34 cellular contexts compared by ENCODE assay signal in genomic region chr3:128439226-128439625, GRCh38. TPM values are rescaled to one million over a fixed set of nuclear protein-coding genes. Genes with fewer than 3 reads are reported as not detected.
A peak's percentile ranks its signal among the peaks of the same experiment; 100 is the strongest.
DNase-seq lines count a peak whose midpoint lies in the region; ATAC-seq, FAIRE-seq and TF ChIP-seq lines count a peak whose summit lies in the region.
"Had no signal": no experiment of that assay in that cellular context is flagged by ENCODE, and none has a peak within 500 bp of the region (broad histone marks: within the 10 kb centered on the region; RNA-seq: fewer than 3 reads in every experiment).

No MANE protein-coding gene starts in this region.

- H3K9ac ChIP-seq in adipocyte (ENCODE audit: low read length) (no peak overlapping the region), kidney (ENCODE audit: low read length in 2 of 2) (no peak overlapping the region), neural progenitor cell (no peak overlapping the region)

- no peaks in the 10 kb centered on the region for H3K36me3 ChIP-seq in adipocyte (ENCODE audit: control insufficient read depth, insufficient read depth, low read length, severe bottlenecking)
- no peaks in the 10 kb centered on the region for H3K36me3 ChIP-seq in kidney (ENCODE audit: control insufficient read depth in 1 of 2, insufficient read depth in 2 of 2, low read length in 2 of 2)
- no peaks in the 10 kb centered on the region for H3K36me3 ChIP-seq in neural progenitor cell
- H3K36me3 ChIP-seq: SJSA1, tibial nerve had no signal

- H3K9me3 Mint-ChIP-seq in neural progenitor cell, result no peaks in the 10 kb centered on the region
- H3K9me3 Mint-ChIP-seq: activated naive CD8-positive, alpha-beta T cell treated with anti-CD3 and anti-CD28 coated beads, Interleukin-2, amount 50 U/mL, for 24 hours; CD14-positive monocyte; effector memory CD8-positive, alpha-beta T cell; T-helper 1 cell treated with Interleukin-12 subunit alpha and Interleukin-12 subunit beta and Interleukin-4 antibody, amounts not matched to agents 30 μg/mL and 1 μg/mL, for 36 hours had no signal

- H3K4me1 Mint-ChIP-seq in neural progenitor cell, result no peaks in the 10 kb centered on the region
- H3K4me1 Mint-ChIP-seq: activated naive CD8-positive, alpha-beta T cell treated with anti-CD3 and anti-CD28 coated beads, Interleukin-2, amount 50 U/mL, for 24 hours; CD14-positive monocyte had no signal

- peaks cover 7% of the 10 kb centered on the region for H3K27me3 Mint-ChIP-seq in neural progenitor cell (ENCODE audit: insufficient read depth, low read depth)

- no peak for FAIRE-seq in kidney (lab: Jason Lieb, UNC)
- FAIRE-seq: HepG2 had no signal

- H3K4me2 ChIP-seq in neural progenitor cell, result no peak overlapping the region

- H3K27ac Mint-ChIP-seq in neural progenitor cell, result no peak overlapping the region
- H3K27ac Mint-ChIP-seq: activated naive CD8-positive, alpha-beta T cell treated with anti-CD3 and anti-CD28 coated beads, Interleukin-2, amount 50 U/mL, for 24 hours; activated T-cell treated with anti-CD3 and anti-CD28 coated beads, Interleukin-2, amount 50 U/mL, for 72 hours; CD14-positive monocyte; effector memory CD8-positive, alpha-beta T cell; T-helper 1 cell treated with Interleukin-12 subunit alpha and Interleukin-12 subunit beta and Interleukin-4 antibody, amounts not matched to agents 30 μg/mL and 1 μg/mL, for 36 hours had no signal

- H2AFZ ChIP-seq in neural progenitor cell (replicated peaks), result no peak overlapping the region

- no peaks in the 10 kb centered on the region for H3K36me3 Mint-ChIP-seq in neural progenitor cell
- H3K36me3 Mint-ChIP-seq: CD14-positive monocyte had no signal

- H3K4me1 ChIP-seq in adipocyte (ENCODE audit: control insufficient read depth, insufficient read depth, low read length), result no peaks in the 10 kb centered on the region
- H3K4me1 ChIP-seq in kidney (ENCODE audit: control insufficient read depth in 1 of 2, insufficient read depth in 1 of 2, low read depth in 1 of 2, low read length in 2 of 2), result no peaks in the 10 kb centered on the region
- peaks cover 5% of the 10 kb centered on the region for H3K4me1 ChIP-seq in neural progenitor cell
- H3K4me1 ChIP-seq: SJSA1, tibial nerve had no signal

- H3K4me3 Mint-ChIP-seq in neural progenitor cell, result no peak overlapping the region
- H3K4me3 Mint-ChIP-seq: activated naive CD8-positive, alpha-beta T cell treated with anti-CD3 and anti-CD28 coated beads, Interleukin-2, amount 50 U/mL, for 24 hours; activated T-cell treated with anti-CD3 and anti-CD28 coated beads, Interleukin-2, amount 50 U/mL, for 72 hours; CD14-positive monocyte; effector memory CD8-positive, alpha-beta T cell; naive thymus-derived CD8-positive, alpha-beta T cell; T-helper 1 cell treated with Interleukin-12 subunit alpha and Interleukin-12 subunit beta and Interleukin-4 antibody, amounts not matched to agents 30 μg/mL and 1 μg/mL, for 36 hours had no signal

- H3F3A ChIP-seq in neural progenitor cell (ENCODE audit: low read depth), result no peaks in the 10 kb centered on the region

- H3K27ac ChIP-seq in kidney (ENCODE audit: low read depth in 2 of 2, low read length in 2 of 2) (no peak overlapping the region), neural progenitor cell (no peak overlapping the region)
- H3K27ac ChIP-seq: SJSA1, tibial nerve had no signal

- H3K4me3 ChIP-seq in adipocyte (ENCODE audit: low read length) (no peak overlapping the region), kidney (ENCODE audit: low read length in 2 of 2) (no peak overlapping the region), neural progenitor cell (no peak overlapping the region)
- H3K4me3 ChIP-seq: lung, SJSA1, tibial nerve had no signal

- no peaks in the 10 kb centered on the region for H4K20me1 ChIP-seq in neural progenitor cell (ENCODE audit: low read depth)

- no peaks in the 10 kb centered on the region for H3K9me3 ChIP-seq in adipocyte (ENCODE audit: control insufficient read depth, low read length)
- no peaks in the 10 kb centered on the region for H3K9me3 ChIP-seq in kidney (ENCODE audit: control insufficient read depth in 1 of 2, low read length in 2 of 2)
- no peaks in the 10 kb centered on the region for H3K9me3 ChIP-seq in neural progenitor cell (ENCODE audit: low read depth)
- H3K9me3 ChIP-seq: SJSA1, tibial nerve had no signal

- no peaks in the 10 kb centered on the region for H3K79me2 ChIP-seq in neural progenitor cell (ENCODE audit: low read depth)

- DNase-seq in AG08395 (ENCODE audit: low spot score), result peak; percentile 52
- DNase-seq in EL, result peak; percentile 60
- DNase-seq in adipocyte (ENCODE audit: low read depth), result peak; percentile 70
- peak; percentile 43 for DNase-seq in kidney
- DNase-seq in activated CD8-positive, alpha-beta memory T cell treated with anti-CD3 and anti-CD28 coated beads, Interleukin-2, amount 50 U/mL, for 4 hours, result no peak
- no peak for DNase-seq in neural progenitor cell (ENCODE audit: low spot score)
- DNase-seq: activated CD4-positive, alpha-beta T cell treated with anti-CD3 and anti-CD28 coated beads, Interleukin-2, amount 50 U/mL, for 48 hours; activated CD4-positive, CD25-positive, alpha-beta regulatory T cell treated with anti-CD3 and anti-CD28 coated beads, Interleukin-2, amount 50 U/mL, for 72 hours; activated naive CD8-positive, alpha-beta T cell treated with anti-CD3 and anti-CD28 coated beads, Interleukin-2, amount 50 U/mL, for 24 hours; activated T-cell treated with anti-CD3 and anti-CD28 coated beads, Interleukin-2, amount 50 U/mL, for 72 hours; Calu3; central memory CD4-positive, alpha-beta T cell; cortex of kidney; DMS79 treated with DMSO at 0.1 percent for 48 hours; effector memory CD8-positive, alpha-beta T cell; foreskin melanocyte; GOT3; naive thymus-derived CD8-positive, alpha-beta T cell; NCI-H1436; NCI-H2081 treated with DMSO at 0.1 percent for 48 hours; NCI-H774; occipital lobe; stimulated activated CD4-positive, alpha-beta T cell treated with anti-CD3 and anti-CD28 coated beads, Interleukin-15, amount 100 ng/mL, for 24 hours; stimulated activated CD4-positive, alpha-beta T cell treated with anti-CD3 and anti-CD28 coated beads, Interleukin-4, amount 100 ng/mL, for 4 hours had no signal

- no peak for ATAC-seq in HG03432 (IDR thresholded peaks at IDR 0.05; ENCODE audit: unreplicated experiment)
- ATAC-seq: effector memory CD8-positive, alpha-beta T cell; naive thymus-derived CD8-positive, alpha-beta T cell had no signal

- TF ChIP-seq CTCF in kidney (IDR thresholded peaks at IDR 0.05; ENCODE audit: borderline replicate concordance, extremely low read depth, insufficient read depth), result no peak
- no peak for TF ChIP-seq CTCF in neural progenitor cell (IDR thresholded peaks at IDR 0.05)

- H3K27me3 ChIP-seq in adipocyte (replicated peaks; ENCODE audit: control insufficient read depth, insufficient read depth, low read length) (peaks cover 47% of the 10 kb centered on the region), neural progenitor cell (peaks cover 18% of the 10 kb centered on the region)
- H3K27me3 ChIP-seq: SJSA1 had no signal

- intact Hi-C loops in kidney (cut with DNase I), result no loop called here

RNA-seq across cellular contexts. Expression of gene DNAJB8, which starts 27.5 kb away (rescaled TPM):
- total RNA-seq in kidney (not detected), neural progenitor cell (ENCODE audit: low replicate concordance) (not detected in 2 replicates)
- polyA plus RNA-seq in kidney (ENCODE audit: insufficient read depth, low read depth, low replicate concordance), result not detected
- total RNA-seq: activated T-cell treated with anti-CD3 and anti-CD28 coated beads, Interleukin-2, amount 50 U/mL, for 72 hours; Calu3; epithelial cell of proximal tubule; HepG2; kidney epithelial cell; lung; naive thymus-derived CD8-positive, alpha-beta T cell; occipital lobe; pulmonary artery endothelial cell; SJSA1; tibial nerve had no signal
- polyA plus RNA-seq: CD14-positive monocyte; HepG2; lung; naive thymus-derived CD8-positive, alpha-beta T cell had no signal

RNA-seq across cellular contexts. Expression of gene GATA2, which starts 53.8 kb away (rescaled TPM):
- total RNA-seq in kidney (31.4 TPM), neural progenitor cell (ENCODE audit: low replicate concordance) (0.09 TPM in 1 of 2 replicates, not detected in the other)
- 22.9 TPM for polyA plus RNA-seq in kidney (ENCODE audit: insufficient read depth, low read depth, low replicate concordance)
- total RNA-seq: naive thymus-derived CD8-positive, alpha-beta T cell had no signal
- polyA plus RNA-seq: naive thymus-derived CD8-positive, alpha-beta T cell had no signal

Comparison
In these comparisons a context has a peak if more than half of its experiments do, and no peak if none do; other contexts are left out.
1. DNase-seq: peak in AG08395 (single experiment), EL (single experiment), adipocyte (single experiment) and kidney (single experiment); none in activated CD8-positive, alpha-beta memory T cell treated with anti-CD3 and anti-CD28 coated beads, Interleukin-2, amount 50 U/mL, for 4 hours (single experiment) and neural progenitor cell (single experiment).
2. RNA of gene GATA2, which starts 53.8 kb away (total RNA-seq): 31.4 TPM in kidney (single experiment); 0.09 TPM in neural progenitor cell; every median in the first group is over 10 times any median in the second.